ENCODE assay signal across 33 cellular contexts in genomic region chr4:25297528-25298242, GRCh38.
"Had no signal": no experiment of that assay in that cellular context is flagged by ENCODE, and none has a peak within 500 bp of the region (broad histone marks: within the 10 kb centered on the region; RNA-seq: fewer than 3 reads in every experiment).

No MANE protein-coding gene starts in this region.

- ATAC-seq: activated naive CD8-positive, alpha-beta T cell treated with anti-CD3 and anti-CD28 coated beads, Interleukin-2, amount 50 U/mL, for 24 hours; activated T-cell treated with anti-CD3 and anti-CD28 coated beads, Interleukin-2, amount 50 U/mL, for 4 hours; Right ventricle myocardium inferior; SK-N-SH treated with all-trans-retinoic acid at 6 μM for 48 hours had no signal

- H3K4me3 ChIP-seq: PC-9 had no signal

- FAIRE-seq: bronchial epithelial cell, RCC 7860 had no signal

- H2AFZ ChIP-seq: PC-9 had no signal

- DNase-seq: activated B cell treated with CpG ODN at 0.5 μM for 24 hours; activated CD4-positive, alpha-beta memory T cell treated with anti-CD3 and anti-CD28 coated beads for 36 hours; activated CD4-positive, alpha-beta T cell treated with anti-CD3 and anti-CD28 coated beads for 4 hours; activated CD4-positive, alpha-beta T cell treated with anti-CD3 and anti-CD28 coated beads, Interleukin-2, amount 50 U/mL, for 1 hour; activated CD4-positive, CD25-positive, alpha-beta regulatory T cell treated with anti-CD3 and anti-CD28 coated beads, Interleukin-2, amount 50 U/mL, for 72 hours; activated CD8-positive, alpha-beta memory T cell treated with anti-CD3 and anti-CD28 coated beads, Interleukin-2, amount 50 U/mL, for 4 hours; activated effector memory CD4-positive, alpha-beta T cell treated with Interleukin-2 at 50 U/mL for 16 hours; activated naive CD4-positive, alpha-beta T cell treated with anti-CD3 and anti-CD28 coated beads, Interleukin-2, amount 10 ng/mL, durations not matched to agents 7 days and 5 days; activated naive CD8-positive, alpha-beta T cell treated with anti-CD3 and anti-CD28 coated beads, Interleukin-2, amount 50 U/mL, for 24 hours; activated T-cell treated with anti-CD3 and anti-CD28 coated beads for 4 hours; activated T-cell treated with anti-CD3 and anti-CD28 coated beads, Interleukin-2, amount 50 U/mL, for 4 hours; anterior cingulate cortex; caudate nucleus; cerebellar nuclear complex; Karpas-422; NCI-H1048; NCI-H1105 treated with DMSO at 0.1 percent for 48 hours; NCI-H1436; NCI-H1694 treated with DMSO at 0.1 percent for 48 hours; NCI-H2029; NCI-H345; NCI-H524 treated with DMSO at 0.1 percent for 48 hours; NCI-H748 treated with DMSO at 0.1 percent for 48 hours; PC-9; SIG-M5; T-helper 1 cell; T-helper 2 cell; T-helper 9 cell had no signal

- H3K4me2 ChIP-seq: PC-9 had no signal

- H3K27ac ChIP-seq: PC-9, RWPE1 had no signal
